In genomic region chr7:72441791-72442190, GRCh38 we compare ENCODE assay signal across 17 cellular contexts. TPM values are rescaled to one million over a fixed set of nuclear protein-coding genes. Genes with fewer than 3 reads are reported as not detected.
"Had no signal": no experiment of that assay in that cellular context is flagged by ENCODE, and none has a peak within 500 bp of the region (broad histone marks: within the 10 kb centered on the region; RNA-seq: fewer than 3 reads in every experiment).

No MANE protein-coding gene starts in this region.

- H3K27ac Mint-ChIP-seq: activated CD4-positive, alpha-beta T cell treated with anti-CD3 and anti-CD28 coated beads for 36 hours; activated T-helper 1 cell treated with anti-CD3 and anti-CD28 coated beads, Interleukin-12 subunit alpha, Interleukin-12 subunit beta, Interleukin-2, Interleukin-4 antibody, amounts not matched to agents 30 ng/mL and 10 ng/mL and 1 ng/mL, durations not matched to agents 14 hours and 24 hours and 36 hours; effector memory CD8-positive, alpha-beta T cell; memory B cell; nephron had no signal

- H3K4me3 ChIP-seq: left ventricle myocardium inferior, sigmoid colon, upper lobe of left lung had no signal

- H3K36me3 ChIP-seq: left ventricle myocardium inferior, sigmoid colon, upper lobe of left lung, WERI-Rb-1 had no signal

- H3K4me3 Mint-ChIP-seq: activated CD4-positive, alpha-beta T cell treated with anti-CD3 and anti-CD28 coated beads for 36 hours; activated T-helper 1 cell treated with anti-CD3 and anti-CD28 coated beads, Interleukin-12 subunit alpha, Interleukin-12 subunit beta, Interleukin-2, Interleukin-4 antibody, amounts not matched to agents 30 ng/mL and 10 ng/mL and 1 ng/mL, durations not matched to agents 14 hours and 24 hours and 36 hours; effector memory CD8-positive, alpha-beta T cell; memory B cell; nephron had no signal

- H3K9me3 ChIP-seq: left ventricle myocardium inferior, sigmoid colon, upper lobe of left lung had no signal

- H3K27ac ChIP-seq: left ventricle myocardium inferior, sigmoid colon, upper lobe of left lung, WERI-Rb-1 had no signal

- H3K9me3 Mint-ChIP-seq: activated T-helper 1 cell treated with anti-CD3 and anti-CD28 coated beads, Interleukin-12 subunit alpha, Interleukin-12 subunit beta, Interleukin-2, Interleukin-4 antibody, amounts not matched to agents 30 ng/mL and 10 ng/mL and 1 ng/mL, durations not matched to agents 14 hours and 24 hours and 36 hours; nephron had no signal

- H3K36me3 Mint-ChIP-seq: memory B cell had no signal

- DNase-seq: activated CD4-positive, alpha-beta T cell treated with anti-CD3 and anti-CD28 coated beads for 36 hours; activated naive CD4-positive, alpha-beta T cell; central memory CD4-positive, alpha-beta T cell; effector memory CD8-positive, alpha-beta T cell; erythroblast; left ventricle myocardium inferior; sigmoid colon; stimulated activated CD4-positive, alpha-beta T cell treated with anti-CD3 and anti-CD28 coated beads, Interleukin-12 subunit alpha, Interleukin-12 subunit beta, amount 100 ng/mL, for 4 hours; stimulated activated naive CD4-positive, alpha-beta T cell; T-helper 1 cell; upper lobe of left lung; WERI-Rb-1 had no signal

- ATAC-seq: activated CD4-positive, alpha-beta T cell treated with anti-CD3 and anti-CD28 coated beads for 36 hours; effector memory CD8-positive, alpha-beta T cell had no signal

- H3K4me1 Mint-ChIP-seq: activated CD4-positive, alpha-beta T cell treated with anti-CD3 and anti-CD28 coated beads for 36 hours had no signal

- H3K4me1 ChIP-seq: left ventricle myocardium inferior, sigmoid colon, upper lobe of left lung had no signal

- H3K27me3 ChIP-seq: upper lobe of left lung had no signal

RNA-seq across cellular contexts. Expression of gene CALN1, which starts 29.7 kb away (rescaled TPM):
- total RNA-seq: activated T-helper 1 cell treated with anti-CD3 and anti-CD28 coated beads, Interleukin-12 subunit alpha, Interleukin-12 subunit beta, Interleukin-2, Interleukin-4 antibody, amounts not matched to agents 30 ng/mL and 10 ng/mL and 1 ng/mL, durations not matched to agents 14 hours and 24 hours and 36 hours; left ventricle myocardium inferior; pulmonary artery endothelial cell; sigmoid colon had no signal
- polyA plus RNA-seq: keratinocyte had no signal
